In genomic region chr17:48591435-48592077, GRCh38 we compare ENCODE assay signal across 1 cellular context.
TF ChIP-seq lines count a peak whose summit lies in the region.

No MANE protein-coding gene starts in this region.

TF ChIP-seq in IMR-90, 13 proteins besides CTCF, POLR2A, EP300 and RAD21:
- no peak for TF ChIP-seq CHD1 (IDR thresholded peaks at IDR 0.05; ENCODE audit: low read depth, low read length)
- TF ChIP-seq FOS (IDR thresholded peaks at IDR 0.05; ENCODE audit: low read depth, low read length) = no peak
- no peak for TF ChIP-seq RCOR1 (IDR thresholded peaks at IDR 0.05; ENCODE audit: insufficient replicate concordance, low read length)
- no peak for TF ChIP-seq USF2 (IDR thresholded peaks at IDR 0.05; ENCODE audit: low read depth, low read length)
- TF ChIP-seq MAZ (IDR thresholded peaks at IDR 0.05; ENCODE audit: borderline replicate concordance, low read depth, low read length) = no peak
- no peak for TF ChIP-seq RFX5 (IDR thresholded peaks at IDR 0.05; ENCODE audit: low read depth, low read length)
- no peak for TF ChIP-seq BHLHE40 (IDR thresholded peaks at IDR 0.05; ENCODE audit: low read depth, low read length)
- TF ChIP-seq CEBPB (IDR thresholded peaks at IDR 0.05; ENCODE audit: low read depth, low read length) = no peak
- TF ChIP-seq NFE2L2 (IDR thresholded peaks at IDR 0.05; ENCODE audit: low read depth, low read length) = no peak
- no peak for TF ChIP-seq ELK1 (IDR thresholded peaks at IDR 0.05; ENCODE audit: borderline replicate concordance, low read depth, low read length)
- TF ChIP-seq MXI1 (IDR thresholded peaks at IDR 0.05; ENCODE audit: borderline replicate concordance, low read depth, low read length) = no peak
- TF ChIP-seq MAFK (IDR thresholded peaks at IDR 0.05; ENCODE audit: low read depth, low read length) = no peak
- no peak for TF ChIP-seq SMC3 (IDR thresholded peaks at IDR 0.05; ENCODE audit: low read depth, low read length)
